ENCODE assay signal across 1 cellular context in genomic region chr12:118103231-118103600, GRCh38.
TF ChIP-seq lines count a peak whose summit lies in the region.

No MANE protein-coding gene starts in this region.

TF ChIP-seq in HCT116, 20 proteins besides CTCF, POLR2A, EP300 and RAD21 (continued from another document):
- TF ChIP-seq REST (IDR thresholded peaks at IDR 0.05; ENCODE audit: low read depth) (no peak), EZH2 (IDR thresholded peaks at IDR 0.05) (no peak), ZFX (IDR thresholded peaks at IDR 0.05) (no peak), FOSL1 (IDR thresholded peaks at IDR 0.05; ENCODE audit: low read depth) (no peak), POLR2AphosphoS5 (IDR thresholded peaks at IDR 0.05; ENCODE audit: low read depth, low read length) (no peak)
- TF ChIP-seq, protein P1, sequence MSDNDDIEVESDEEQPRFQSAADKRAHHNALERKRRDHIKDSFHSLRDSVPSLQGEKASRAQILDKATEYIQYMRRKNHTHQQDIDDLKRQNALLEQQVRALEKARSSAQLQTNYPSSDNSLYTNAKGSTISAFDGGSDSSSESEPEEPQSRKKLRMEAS (IDR thresholded peaks at IDR 0.05), result no peak
